ENCODE assay signal across 19 cellular contexts in the genomic region with DNA sequence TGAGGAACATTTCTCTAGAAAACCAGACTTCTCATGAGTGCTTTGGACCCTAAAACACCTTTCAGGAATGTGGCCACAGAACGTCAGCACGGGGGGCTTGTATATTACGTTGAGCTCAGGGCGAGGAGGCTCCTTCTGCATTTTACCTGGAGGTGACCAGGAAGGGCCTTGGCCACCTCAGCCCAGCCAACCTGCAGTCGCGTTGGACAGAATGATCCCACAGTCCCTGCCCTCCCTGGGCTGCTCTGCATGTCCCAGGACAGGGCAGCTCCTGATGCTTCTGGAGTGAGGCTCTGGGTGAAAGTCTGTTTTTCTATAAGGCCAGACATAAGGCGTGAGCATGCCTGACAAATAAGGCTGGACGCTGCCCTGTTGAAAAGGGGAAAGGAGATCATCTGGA.
A peak's percentile ranks its signal among the peaks of the same experiment; 100 is the strongest.
DNase-seq lines count a peak whose midpoint lies in the region; ATAC-seq and TF ChIP-seq lines count a peak whose summit lies in the region.
"Had no signal": no experiment of that assay in that cellular context is flagged by ENCODE, and none has a peak within 500 bp of the region (broad histone marks: within the 10 kb centered on the region; RNA-seq: fewer than 3 reads in every experiment).

No MANE protein-coding gene starts in this region.

- TF ChIP-seq CTCF in right atrium auricular region (IDR thresholded peaks at IDR 0.05), result no peak

- no CpG with 5 or more reads among the region's 8 CpGs for WGBS in mesendoderm (ENCODE audit: extremely low coverage, insufficient coverage, low lambda C conversion rate)
- WGBS in aorta, 2 donors, result 85 to 87% methylated on average over 8 of the region's 8 CpGs

- no peak overlapping the region for H2BK5ac ChIP-seq in mesendoderm (ENCODE audit: low read length)

- no peaks in the 10 kb centered on the region for H3K9me3 ChIP-seq in right atrium auricular region
- H3K9me3 ChIP-seq in aorta (ENCODE audit: control insufficient read depth, low read length), result no peaks in the 10 kb centered on the region
- H3K9me3 ChIP-seq: BE2C had no signal

- H4K5ac ChIP-seq in mesendoderm (ENCODE audit: low read length), result no peak overlapping the region

- DNase-seq in right atrium auricular region (ENCODE audit: low spot score) (peak; percentile 30), left ventricle myocardium superior (no peak), ecto neural progenitor cell (ENCODE audit: low spot score) (peak; percentile 38), mesendoderm (no peak), aorta (peak; percentile 22 to 36)
- DNase-seq in stimulated activated CD4-positive, alpha-beta T cell treated with anti-CD3 and anti-CD28 coated beads, Interleukin-4, amount 100 ng/mL, for 24 hours, result no peak
- DNase-seq: BE2C, DMS79, GM23248, Kasumi-1, NCI-H1694, NCI-H2081, NCI-H2171, NCI-H345, NCI-H524 treated with DMSO at 0.1 percent for 48 hours, NCI-H82 had no signal

- no peak overlapping the region for H2AK5ac ChIP-seq in mesendoderm (ENCODE audit: low read length)

- H3K27me3 ChIP-seq in right atrium auricular region (no peaks in the 10 kb centered on the region), mesendoderm (ENCODE audit: insufficient read depth, low read length, poor library complexity) (no peaks in the 10 kb centered on the region), aorta (ENCODE audit: control insufficient read depth in 1 of 2, insufficient read depth in 2 of 2, low read length in 1 of 2) (no peaks in the 10 kb centered on the region)
- H3K27me3 ChIP-seq: BE2C had no signal

- H2BK120ac ChIP-seq in mesendoderm (ENCODE audit: low read depth, low read length), result no peak overlapping the region

- no peak overlapping the region for H3K4me2 ChIP-seq in mesendoderm (ENCODE audit: low read length)

- H2BK15ac ChIP-seq in mesendoderm (replicated peaks; ENCODE audit: low read depth), result no peak overlapping the region

- H3K36me3 ChIP-seq in right atrium auricular region (no peaks in the 10 kb centered on the region), mesendoderm (ENCODE audit: control insufficient read depth, insufficient read depth, low read length) (no peaks in the 10 kb centered on the region), aorta (ENCODE audit: control insufficient read depth in 1 of 2, insufficient read depth in 2 of 2, low read length in 1 of 2) (no peaks in the 10 kb centered on the region)
- H3K36me3 ChIP-seq: BE2C had no signal

- H3K79me1 ChIP-seq in mesendoderm (ENCODE audit: low read length), result no peaks in the 10 kb centered on the region

- H3K4me1 ChIP-seq in right atrium auricular region, result no peaks in the 10 kb centered on the region
- no peaks in the 10 kb centered on the region for H3K4me1 ChIP-seq in mesendoderm (ENCODE audit: control insufficient read depth, low read depth, low read length)
- no peaks in the 10 kb centered on the region for H3K4me1 ChIP-seq in aorta (ENCODE audit: control insufficient read depth in 1 of 2, insufficient read depth in 2 of 2, low read length in 2 of 2)
- H3K4me1 ChIP-seq: BE2C had no signal

- H3K9ac ChIP-seq in mesendoderm (ENCODE audit: low read length), result no peak overlapping the region
- H3K9ac ChIP-seq: GM23248 had no signal

- H3K4ac ChIP-seq in mesendoderm (ENCODE audit: low read depth, low read length), result no peak overlapping the region

- intact Hi-C loops in left ventricle myocardium superior (cut with micrococcal nuclease), result no loop called here
- intact Hi-C loops in aorta (cut with DNase I), result no loop called here

- H3K27ac ChIP-seq in right atrium auricular region, result no peak overlapping the region
- no peak overlapping the region for H3K27ac ChIP-seq in mesendoderm (ENCODE audit: low read depth, low read length)
- no peak overlapping the region for H3K27ac ChIP-seq in aorta (ENCODE audit: low read depth in 1 of 2, low read length in 2 of 2)
- H3K27ac ChIP-seq: GM23248 had no signal

- H4K8ac ChIP-seq in mesendoderm (ENCODE audit: low read depth, low read length), result no peak overlapping the region

- no peak overlapping the region for H3K23ac ChIP-seq in mesendoderm (ENCODE audit: low read length)

- H3K79me2 ChIP-seq in mesendoderm (ENCODE audit: control insufficient read depth, insufficient read depth, low read length), result no peaks in the 10 kb centered on the region

- no peak overlapping the region for H3K4me3 ChIP-seq in right atrium auricular region
- no peak overlapping the region for H3K4me3 ChIP-seq in mesendoderm (ENCODE audit: low read length)
- H3K4me3 ChIP-seq in aorta (ENCODE audit: low read length in 2 of 2), result no peak overlapping the region
- H3K4me3 ChIP-seq: GM12878, GM23248 had no signal

- H3K56ac ChIP-seq in mesendoderm (ENCODE audit: low read length), result peak overlapping the region; percentile 38

- H3K18ac ChIP-seq in mesendoderm (ENCODE audit: low read length), result no peak overlapping the region

- no peak for ATAC-seq in left ventricle myocardium superior
- no peak for ATAC-seq in aorta (ENCODE audit: low FRiP score)
- no peak for ATAC-seq in GM21447 (IDR thresholded peaks at IDR 0.05; ENCODE audit: unreplicated experiment)
- no peak for ATAC-seq in HG03469 (IDR thresholded peaks at IDR 0.05; ENCODE audit: unreplicated experiment)
- ATAC-seq: GM12878 had no signal

Comparison
In these comparisons a context has a peak if more than half of its experiments do, and no peak if none do; other contexts are left out.
1. DNase-seq: peak in right atrium auricular region (single experiment), ecto neural progenitor cell (single experiment) and aorta (2 of 2); none in left ventricle myocardium superior (single experiment), mesendoderm (single experiment) and stimulated activated CD4-positive, alpha-beta T cell treated with anti-CD3 and anti-CD28 coated beads, Interleukin-4, amount 100 ng/mL, for 24 hours (single experiment).